ENCODE assay signal across 10 cellular contexts in genomic region chr11:125452125-125452470, GRCh38. TPM values are rescaled to one million over a fixed set of nuclear protein-coding genes. Genes with fewer than 3 reads are reported as not detected.
DNase-seq lines count a peak whose midpoint lies in the region; ATAC-seq, FAIRE-seq and TF ChIP-seq lines count a peak whose summit lies in the region.
"Had no signal": no experiment of that assay in that cellular context is flagged by ENCODE, and none has a peak within 500 bp of the region (broad histone marks: within the 10 kb centered on the region; RNA-seq: fewer than 3 reads in every experiment).

No MANE protein-coding gene starts in this region.

- TF ChIP-seq CTCF in K562 (IDR thresholded peaks at IDR 0.05 in 2 of 3, conservative IDR thresholded peaks at IDR 0.05 in 1 of 3; ENCODE audit: insufficient read depth in 2 of 3, low read depth in 1 of 3, low read length in 3 of 3) (no peak), right atrium auricular region (IDR thresholded peaks at IDR 0.05) (no peak), sigmoid colon (IDR thresholded peaks at IDR 0.05) (no peak)

- peaks cover 9% of the 10 kb centered on the region for H3F3A ChIP-seq in GM23248 (ENCODE audit: insufficient read depth)

- no peak for TF ChIP-seq EP300 in K562 (IDR thresholded peaks at IDR 0.05; ENCODE audit: low read length)
- TF ChIP-seq EP300 in sigmoid colon (IDR thresholded peaks at IDR 0.05) = no peak

- H2AFZ ChIP-seq in GM23248 = peak overlapping the region; percentile 62
- peak overlapping the region; percentile 57 for H2AFZ ChIP-seq in K562 (ENCODE audit: low read depth, low read length)

- H4K20me1 ChIP-seq in GM23248 (ENCODE audit: insufficient read depth) = no peaks in the 10 kb centered on the region
- no peaks in the 10 kb centered on the region for H4K20me1 ChIP-seq in K562 (replicated peaks; ENCODE audit: control insufficient read depth, insufficient read depth, low read length)

- POLR2A ChIA-PET in K562 (lab: Yijun Ruan, JAX) = no interaction called here

- H3K27me3 ChIP-seq in GM23248 (replicated peaks; ENCODE audit: insufficient read depth) (no peaks in the 10 kb centered on the region), K562 (ENCODE audit: control insufficient read depth in 2 of 2, insufficient read depth in 2 of 2, low read length in 2 of 2) (no peaks in the 10 kb centered on the region), right atrium auricular region (no peaks in the 10 kb centered on the region), sigmoid colon (no peaks in the 10 kb centered on the region)

- 81 to 89% methylated on average over 7 of the region's 7 CpGs for WGBS in GM23248 (ENCODE audit: low coverage in 1 of 2, low lambda C conversion rate in 2 of 2, missing lambda C conversion rate in 2 of 2), 2 experiments
- WGBS in K562 (ENCODE audit: insufficient coverage, low coverage, missing lambda C conversion rate) = 85% methylated on average over 7 of the region's 7 CpGs
- 88 to 93% methylated on average over 7 of the region's 7 CpGs for WGBS in sigmoid colon, 2 donors

- no peak overlapping the region for H3K4me3 ChIP-seq in GM23248
- H3K4me3 ChIP-seq in K562 = no peak overlapping the region
- H3K4me3 ChIP-seq in right atrium auricular region = peak overlapping the region; percentile 5 to 7
- H3K4me3 ChIP-seq in sigmoid colon = no peak overlapping the region

- no peak for TF ChIP-seq POLR2A in K562 (conservative IDR thresholded peaks at IDR 0.05)
- no peak for TF ChIP-seq POLR2A in sigmoid colon (IDR thresholded peaks at IDR 0.05)

- H3K36me3 ChIP-seq in GM23248 (ENCODE audit: low read depth) = no peaks in the 10 kb centered on the region
- no peaks in the 10 kb centered on the region for H3K36me3 ChIP-seq in K562 (ENCODE audit: control insufficient read depth, insufficient read depth, low read length)
- H3K36me3 ChIP-seq in right atrium auricular region = no peaks in the 10 kb centered on the region
- H3K36me3 ChIP-seq in sigmoid colon = peaks cover 0 to 10% (median 0%) of the 10 kb centered on the region in 4 donors

- H3K9me2 ChIP-seq in GM23248 (ENCODE audit: insufficient read depth) = no peaks in the 10 kb centered on the region

- H3K27ac ChIP-seq in GM23248 (no peak overlapping the region), K562 (ENCODE audit: extremely low read depth, low read depth, low read length) (no peak overlapping the region), right atrium auricular region (peak overlapping the region; percentile 72 to 83), sigmoid colon (peak overlapping the region in 3 of 4 donors; percentile 34 to 49 (median 47))

- H3K9me3 ChIP-seq in GM23248 (ENCODE audit: low read depth) (no peaks in the 10 kb centered on the region), K562 (replicated peaks; ENCODE audit: control insufficient read depth, insufficient read depth, low read depth, low read length) (no peaks in the 10 kb centered on the region), right atrium auricular region (no peaks in the 10 kb centered on the region), sigmoid colon (no peaks in the 10 kb centered on the region)

- no peak overlapping the region for H3K9ac ChIP-seq in GM23248
- H3K9ac ChIP-seq in K562 (ENCODE audit: insufficient read depth in 1 of 2, low read depth in 2 of 2, low read length in 2 of 2) = peak overlapping the region in 1 of 2 experiments; percentile 37; a peak in 1 of 4 replicates

- no peak for FAIRE-seq in K562 (lab: Jason Lieb, UNC)
- FAIRE-seq: kidney had no signal

- no peak overlapping the region for H3K4me2 ChIP-seq in GM23248 (ENCODE audit: unreplicated experiment)
- H3K4me2 ChIP-seq in K562 (ENCODE audit: insufficient read depth, low read length) = no peak overlapping the region; the same call in 1 of the 2 replicates

- 0 out of 3 replicates have a peak, but pooled peaks have one; percentile 5 for ATAC-seq in K562
- ATAC-seq in GM19328 (IDR thresholded peaks at IDR 0.05; ENCODE audit: unreplicated experiment) = no peak
- ATAC-seq in HG03378 (IDR thresholded peaks at IDR 0.05; ENCODE audit: unreplicated experiment) = no peak

- no peak for DNase-seq in GM23248
- DNase-seq in K562 (ENCODE audit: extremely low read depth in 1 of 4, low spot score in 3 of 4) = no peak
- DNase-seq in right atrium auricular region (ENCODE audit: low spot score) = no peak
- DNase-seq in sigmoid colon = peak; percentile 8
- DNase-seq in effector CD8-positive, alpha-beta T cell (lab: John Stamatoyannopoulos, UW) = no peak
- DNase-seq in posterior vena cava (ENCODE audit: low spot score) = no peak
- DNase-seq: activated B cell treated with CpG ODN at 0.5 μM for 24 hours, kidney had no signal

- intact Hi-C loops in K562 (cut with micrococcal nuclease) = loop anchor here (5.0 kb wide), 1 partner anchor 100 kb away; no protein-coding TSS in a partner anchor
- intact Hi-C loops in sigmoid colon (cut with DNase I) = no loop called here
- intact Hi-C loops in posterior vena cava (cut with DNase I) = no loop called here

- in situ Hi-C loops in GM23248 (cut with MboI) (no loop called here), K562 (cut with MboI) (no loop called here)

- H3K9me1 ChIP-seq in K562 (ENCODE audit: control insufficient read depth, insufficient read depth, low read length) = no peaks in the 10 kb centered on the region

- CTCF ChIA-PET in K562 (lab: Yijun Ruan, JAX; ENCODE audit: low intra/inter-chr PET ratio) = no interaction called here

- no peaks in the 10 kb centered on the region for H3K79me2 ChIP-seq in GM23248 (ENCODE audit: insufficient read depth)
- no peaks in the 10 kb centered on the region for H3K79me2 ChIP-seq in K562 (ENCODE audit: control insufficient read depth, insufficient read depth, low read length)

- TF ChIP-seq RAD21 in K562 (CRISPR knock-in tag; conservative IDR thresholded peaks at IDR 0.05 in 1 of 2, IDR thresholded peaks at IDR 0.05 in 1 of 2) = no peak

- peaks cover 13% of the 10 kb centered on the region for H3K4me1 ChIP-seq in GM23248 (ENCODE audit: insufficient read depth)
- peaks cover 24 to 28% of the 10 kb centered on the region in 2 experiments for H3K4me1 ChIP-seq in K562 (replicated peaks in 1 of 2; ENCODE audit: control insufficient read depth in 2 of 2, insufficient read depth in 2 of 2, low read length in 2 of 2)
- peaks cover 0 to 25% of the 10 kb centered on the region in 2 donors for H3K4me1 ChIP-seq in right atrium auricular region
- H3K4me1 ChIP-seq in sigmoid colon = peaks cover 0 to 15% (median 12%) of the 10 kb centered on the region in 4 donors

- no TSS peak for BruUV-seq in K562 (replicated peaks; lab: Mats Ljungman, UMichigan)

TF ChIP-seq in K562, 482 proteins besides CTCF, POLR2A, EP300 and RAD21:
- no peak for TF ChIP-seq ZSCAN32 (CRISPR knock-in tag; IDR thresholded peaks at IDR 0.05)
- TF ChIP-seq FOXK1 (CRISPR knock-in tag; IDR thresholded peaks at IDR 0.05; ENCODE audit: borderline replicate concordance) = no peak
- no peak for TF ChIP-seq ZNF140 (CRISPR knock-in tag; IDR thresholded peaks at IDR 0.05)
- TF ChIP-seq SMAD1 (IDR thresholded peaks at IDR 0.05; ENCODE audit: low read depth, low read length, partially characterized antibody) = no peak

RNA-seq across cellular contexts. Expression of gene FEZ1, which starts 44.0 kb away (rescaled TPM):
- 35.9 and 53.9 TPM in 2 replicates for total RNA-seq in GM23248 (2014; rRNA removed; shearing (Covaris generic))
- 58.8 and 64.1 TPM in 2 replicates for polyA plus RNA-seq in GM23248 (2016; fragmentation: Nextera tagmentation; extraction: Ambion mirVana)
- 4.1 and 5.5 TPM in 2 replicates for total RNA-seq in K562 (2011; cell fraction: chromatin; rRNA removed; ENCODE audit: low replicate concordance)
- 1.3 and 1.6 TPM in 2 replicates for total RNA-seq in K562 (2011; cell fraction: nucleolus; rRNA removed)
- 5.9 and 6.2 TPM in 2 replicates for total RNA-seq in K562 (2011; cell fraction: nucleoplasm; rRNA removed)
- 6.7 and 10.0 TPM in 2 replicates for total RNA-seq in K562 (2014; rRNA removed)
- 7.5 and 8.5 TPM in 2 replicates for total RNA-seq in K562 (2014; rRNA removed; fragmentation: Illumina TruSeq; extraction: Trizol)
- 8.1 and 8.8 TPM in 2 replicates for total RNA-seq in K562 (2015; rRNA removed; fragmentation: Illumina TruSeq; extraction: Trizol)
- 7.9 and 8.2 TPM in 2 replicates for total RNA-seq in K562 (2021)
- 10.6 and 13.0 TPM in 2 replicates for polyA plus RNA-seq in K562 (2011; rRNA removed)
- 7.9 and 11.9 TPM in 2 replicates for polyA plus RNA-seq in K562 (2011; cell fraction: cytosol; rRNA removed)
- 4.2 and 9.9 TPM in 2 replicates for polyA plus RNA-seq in K562 (2011; cell fraction: nucleus; rRNA removed)
- 11.3 and 11.6 TPM in 2 replicates for polyA plus RNA-seq in K562 (2012)
- 9.2 and 11.2 TPM in 2 replicates for polyA plus RNA-seq in K562 (2014; fragmentation: Illumina TruSeq; extraction: Trizol)
- 1 to 10 TPM; 4.6 to 5.1 TPM for polyA plus RNA-seq in K562 (2014; fragmentation: Nextera tagmentation; extraction: Ambion mirVana)
- 6.6 and 9.2 TPM in 2 replicates for polyA plus RNA-seq in K562 (2014; rRNA removed)
- 7.7 and 14.4 TPM in 2 replicates for polyA minus RNA-seq in K562 (2011; rRNA and poly(A)+ RNA removed)
- polyA minus RNA-seq in K562 (2011; cell fraction: cytosol; rRNA and poly(A)+ RNA removed) = 4.2 and 6.9 TPM in 2 replicates
- 0.94 and 4.2 TPM in 2 replicates for polyA minus RNA-seq in K562 (2011; cell fraction: nucleus; rRNA and poly(A)+ RNA removed)
- 10 to 100 TPM; 70.0 to 72.6 TPM for total RNA-seq in right atrium auricular region
- total RNA-seq in sigmoid colon = 10 to 100 TPM; 34.9 to 64.3 (median 54.7) TPM
- 10 to 100 TPM in 2 of 3 donors, 1 to 10 TPM in 1; 3.0 to 25.8 (median 10.9) TPM for polyA plus RNA-seq in sigmoid colon
- 10 to 100 TPM; 55.4 to 67.7 TPM for total RNA-seq in posterior vena cava

Comparison
In these comparisons a context has a peak if more than half of its experiments do, and no peak if none do; other contexts are left out.
1. H3K27ac ChIP-seq: peak in right atrium auricular region (2 of 2) and sigmoid colon (3 of 4); none in GM23248 (single experiment) and K562 (single experiment).
2. H3K4me3 ChIP-seq: peak in right atrium auricular region (2 of 2); none in GM23248 (single experiment), K562 (single experiment) and sigmoid colon (0 of 4).